ENCODE assay signal across 9 cellular contexts in genomic region chrX:16771483-16772398, GRCh38. TPM values are rescaled to one million over a fixed set of nuclear protein-coding genes. Genes with fewer than 3 reads are reported as not detected.
DNase-seq lines count a peak whose midpoint lies in the region; ATAC-seq and TF ChIP-seq lines count a peak whose summit lies in the region.
"Had no signal": no experiment of that assay in that cellular context is flagged by ENCODE, and none has a peak within 500 bp of the region (broad histone marks: within the 10 kb centered on the region; RNA-seq: fewer than 3 reads in every experiment).

No MANE protein-coding gene starts in this region.

- no peaks in the 10 kb centered on the region for H3K79me2 ChIP-seq in PC-9 (ENCODE audit: low read depth)

- H3K27me3 Mint-ChIP-seq in activated CD4-positive, alpha-beta memory T cell treated with anti-CD3 and anti-CD28 coated beads for 36 hours, result no peaks in the 10 kb centered on the region

- H3K4me2 ChIP-seq in PC-9, result peak overlapping the region; percentile 84

- no peak overlapping the region for H3K4me3 Mint-ChIP-seq in activated CD4-positive, alpha-beta memory T cell treated with anti-CD3 and anti-CD28 coated beads for 36 hours

- no peak for TF ChIP-seq POLR2A in thyroid gland (IDR thresholded peaks at IDR 0.05)

- 38 to 40% methylated on average over 16 of the region's 16 CpGs for WGBS in thyroid gland, 2 donors

- peak; percentile 30 to 83 for DNase-seq in cardiac muscle cell (ENCODE audit: low read depth in 1 of 2, low spot score in 1 of 2)
- no peak for DNase-seq in left ventricle myocardium inferior
- DNase-seq in PC-9, result peak; percentile 39 to 82
- DNase-seq in fibroblast of mammary gland (ENCODE audit: low read depth), result peak; percentile 88
- DNase-seq in thyroid gland, result peak; percentile 28 to 34
- DNase-seq in HuH-7 (ENCODE audit: low spot score), result no peak
- no peak for DNase-seq in activated CD4-positive, alpha-beta memory T cell treated with anti-CD3 and anti-CD28 coated beads for 36 hours
- DNase-seq: MG63 had no signal

- H3K4me1 Mint-ChIP-seq in activated CD4-positive, alpha-beta memory T cell treated with anti-CD3 and anti-CD28 coated beads for 36 hours (ENCODE audit: low read depth), result no peaks in the 10 kb centered on the region

- TSS peak; percentile 100 for BruUV-seq in PC-9 (replicated peaks; lab: Mats Ljungman, UMichigan)

- H3K9me2 ChIP-seq in PC-9 (ENCODE audit: insufficient read depth), result no peaks in the 10 kb centered on the region

- H3K4me1 ChIP-seq in cardiac muscle cell (ENCODE audit: low read depth) (peaks cover 4% of the 10 kb centered on the region), left ventricle myocardium inferior (no peaks in the 10 kb centered on the region), PC-9 (replicated peaks; ENCODE audit: insufficient read depth) (peaks cover 16% of the 10 kb centered on the region), thyroid gland (no peaks in the 10 kb centered on the region)

- no peaks in the 10 kb centered on the region for H3K9me3 Mint-ChIP-seq in activated CD4-positive, alpha-beta memory T cell treated with anti-CD3 and anti-CD28 coated beads for 36 hours

- no peaks in the 10 kb centered on the region for H3K36me3 ChIP-seq in cardiac muscle cell
- no peaks in the 10 kb centered on the region for H3K36me3 ChIP-seq in left ventricle myocardium inferior
- no peaks in the 10 kb centered on the region for H3K36me3 ChIP-seq in PC-9 (ENCODE audit: low read depth)
- H3K36me3 ChIP-seq in thyroid gland, result no peaks in the 10 kb centered on the region
- H3K36me3 ChIP-seq: MG63 had no signal

- no peak overlapping the region for H3K27ac Mint-ChIP-seq in activated CD4-positive, alpha-beta memory T cell treated with anti-CD3 and anti-CD28 coated beads for 36 hours

- POLR2A ChIA-PET in PC-9 (lab: Charles Lee; ENCODE audit: unreplicated experiment), result interaction anchor here (0.6 to 1.0 kb wide), 5 partner anchors 33 to 1033 kb away, joined by 3 to 7 read pairs (median 3); partner anchors contain the start of genes CA5B and SYAP1
- POLR2A ChIA-PET in activated CD4-positive, alpha-beta memory T cell treated with anti-CD3 and anti-CD28 coated beads for 36 hours (lab: Charles Lee), result interaction anchor here (0.6 kb wide), 1 partner anchor 968 kb away, joined by 3 read pairs; no protein-coding TSS in a partner anchor

- peak overlapping the region; percentile 89 for H3K27ac ChIP-seq in cardiac muscle cell
- H3K27ac ChIP-seq in left ventricle myocardium inferior (replicated peaks), result no peak overlapping the region
- peak overlapping the region; percentile 98 for H3K27ac ChIP-seq in PC-9
- peak overlapping the region in 2 of 3 donors; percentile 3 to 36 for H3K27ac ChIP-seq in thyroid gland

- no peaks in the 10 kb centered on the region for H4K20me1 ChIP-seq in PC-9 (ENCODE audit: insufficient read depth)

- peak overlapping the region; percentile 89 for H2AFZ ChIP-seq in PC-9

- TF ChIP-seq CTCF in cardiac muscle cell (IDR thresholded peaks at IDR 0.05; ENCODE audit: low read depth, low read length) (no peak), left ventricle myocardium inferior (IDR thresholded peaks at IDR 0.05; ENCODE audit: borderline replicate concordance) (no peak), PC-9 (conservative IDR thresholded peaks at IDR 0.05) (no peak), fibroblast of mammary gland (conservative IDR thresholded peaks at IDR 0.05; ENCODE audit: control insufficient read depth, insufficient read depth, low read depth, low read length) (no peak), thyroid gland (IDR thresholded peaks at IDR 0.05) (peak in 1 of 6 experiments; percentile 10)

- H3K4me3 ChIP-seq in cardiac muscle cell (no peak overlapping the region), left ventricle myocardium inferior (no peak overlapping the region), PC-9 (peak overlapping the region; percentile 38; the same call in 1 of the 2 replicates), fibroblast of mammary gland (ENCODE audit: control insufficient read depth, low read depth, low read length) (no peak overlapping the region), thyroid gland (replicated peaks in 1 of 3) (no peak overlapping the region)
- H3K4me3 ChIP-seq: MG63 had no signal

- no peaks in the 10 kb centered on the region for H3K36me3 Mint-ChIP-seq in activated CD4-positive, alpha-beta memory T cell treated with anti-CD3 and anti-CD28 coated beads for 36 hours

- intact Hi-C loops in left ventricle myocardium inferior (cut with micrococcal nuclease), result no loop called here
- intact Hi-C loops in PC-9 (cut with micrococcal nuclease; ENCODE audit: unreplicated experiment), result loop anchor here (1.0 to 5.0 kb wide), 2 partner anchors 15 to 54 kb away; partner anchors contain the start of genes SYAP1 and TXLNG
- intact Hi-C loops in thyroid gland (cut with DNase I), result no loop called here
- intact Hi-C loops in activated CD4-positive, alpha-beta memory T cell treated with anti-CD3 and anti-CD28 coated beads for 36 hours (cut with micrococcal nuclease), result no loop called here

- H3K9me3 ChIP-seq in cardiac muscle cell (ENCODE audit: low read depth) (no peaks in the 10 kb centered on the region), left ventricle myocardium inferior (replicated peaks) (no peaks in the 10 kb centered on the region), PC-9 (ENCODE audit: insufficient read depth, low read depth) (no peaks in the 10 kb centered on the region), thyroid gland (no peaks in the 10 kb centered on the region)
- H3K9me3 ChIP-seq: MG63 had no signal

- CTCF ChIA-PET in PC-9 (lab: Charles Lee), result no interaction called here
- CTCF ChIA-PET in activated CD4-positive, alpha-beta memory T cell treated with anti-CD3 and anti-CD28 coated beads for 36 hours (lab: Charles Lee), result no interaction called here

- ATAC-seq in GM21381 (IDR thresholded peaks at IDR 0.05; ENCODE audit: unreplicated experiment), result no peak

- H3F3A ChIP-seq in PC-9 (ENCODE audit: insufficient read depth, low read depth), result peaks cover 18% of the 10 kb centered on the region; the same call in 1 of the 2 replicates

- H3K27me3 ChIP-seq in cardiac muscle cell (no peaks in the 10 kb centered on the region), left ventricle myocardium inferior (ENCODE audit: low read depth) (no peaks in the 10 kb centered on the region), PC-9 (ENCODE audit: insufficient read depth, low read depth) (no peaks in the 10 kb centered on the region), thyroid gland (no peaks in the 10 kb centered on the region)
- H3K27me3 ChIP-seq: MG63 had no signal

RNA-seq across cellular contexts. Expression of gene TXLNG, which starts 14.5 kb away (rescaled TPM):
- 10.0 and 16.8 TPM in 2 replicates for total RNA-seq in cardiac muscle cell
- polyA plus RNA-seq in cardiac muscle cell, result 12.4 and 16.0 TPM in 2 replicates
- 5.1 TPM for total RNA-seq in left ventricle myocardium inferior
- total RNA-seq in PC-9 (2021), result 12.6 and 17.4 TPM in 2 replicates
- total RNA-seq in thyroid gland, result 10 to 100 TPM; 14.7 to 17.9 (median 16.3) TPM
- 10 to 100 TPM; 14.2 to 15.1 TPM for total RNA-seq in activated CD4-positive, alpha-beta memory T cell treated with anti-CD3 and anti-CD28 coated beads for 36 hours

RNA-seq across cellular contexts. Expression of gene SYAP1, which starts 52.3 kb away (rescaled TPM):
- total RNA-seq in cardiac muscle cell (26.7 and 28.1 TPM in 2 replicates), left ventricle myocardium inferior (18.1 TPM), PC-9 (2021) (29.0 and 41.2 TPM in 2 replicates), thyroid gland (10 to 100 TPM; 24.7 to 34.2 (median 31.0) TPM)
- 27.5 and 40.2 TPM in 2 replicates for polyA plus RNA-seq in cardiac muscle cell
- 10 to 100 TPM; 20.8 to 22.4 TPM for total RNA-seq in activated CD4-positive, alpha-beta memory T cell treated with anti-CD3 and anti-CD28 coated beads for 36 hours

RNA-seq across cellular contexts. Expression of gene CTPS2, which starts 59.3 kb away (rescaled TPM):
- total RNA-seq in cardiac muscle cell (49.3 and 51.0 TPM in 2 replicates), left ventricle myocardium inferior (4.9 TPM), PC-9 (2021) (14.0 and 15.8 TPM in 2 replicates), thyroid gland (10 to 100 TPM; 15.9 to 25.0 (median 19.3) TPM)
- 37.4 and 50.9 TPM in 2 replicates for polyA plus RNA-seq in cardiac muscle cell
- 1 to 10 TPM; 6.3 to 6.6 TPM for total RNA-seq in activated CD4-positive, alpha-beta memory T cell treated with anti-CD3 and anti-CD28 coated beads for 36 hours

Comparison
In these comparisons a context has a peak if more than half of its experiments do, and no peak if none do; other contexts are left out.
1. DNase-seq: peak in cardiac muscle cell (2 of 2), PC-9 (2 of 2), fibroblast of mammary gland (single experiment) and thyroid gland (2 of 2); none in left ventricle myocardium inferior (single experiment), HuH-7 (single experiment) and activated CD4-positive, alpha-beta memory T cell treated with anti-CD3 and anti-CD28 coated beads for 36 hours (single experiment).